ENCODE assay signal across 1 cellular context in genomic region chrX:18461431-18461830, GRCh38.
TF ChIP-seq lines count a peak whose summit lies in the region.

No MANE protein-coding gene starts in this region.

TF ChIP-seq in GM23338, 12 proteins besides CTCF, POLR2A, EP300 and RAD21 (continued from another document):
- no peak for TF ChIP-seq EZH2phosphoT487 (IDR thresholded peaks at IDR 0.05; ENCODE audit: unreplicated experiment)
TF ChIP-seq in GM23338: peak in this region for 1.
